In genomic region chr4:54402880-54403503, GRCh38 we compare ENCODE assay signal across 19 cellular contexts.
DNase-seq lines count a peak whose midpoint lies in the region; ATAC-seq, FAIRE-seq and TF ChIP-seq lines count a peak whose summit lies in the region.
"Had no signal": no experiment of that assay in that cellular context is flagged by ENCODE, and none has a peak within 500 bp of the region (broad histone marks: within the 10 kb centered on the region; RNA-seq: fewer than 3 reads in every experiment).

No MANE protein-coding gene starts in this region.

- intact Hi-C loops in IMR-90 (cut with micrococcal nuclease) = no loop called here

- H2BK120ac ChIP-seq in IMR-90 (ENCODE audit: low read depth, low read length) (no peak overlapping the region), H1 (replicated peaks; ENCODE audit: low read depth, low read length) (no peak overlapping the region), mesenchymal stem cell (ENCODE audit: low read depth, low read length) (no peak overlapping the region), mesendoderm (ENCODE audit: low read depth, low read length) (no peak overlapping the region)

- H3K79me2 ChIP-seq in H1 (ENCODE audit: control insufficient read depth in 1 of 2, insufficient read depth in 2 of 2, low read length in 2 of 2) (no peaks in the 10 kb centered on the region), mesendoderm (ENCODE audit: control insufficient read depth, insufficient read depth, low read length) (no peaks in the 10 kb centered on the region)

- H3K4me2 ChIP-seq in IMR-90 (ENCODE audit: low read depth, low read length) (no peak overlapping the region), H1 (ENCODE audit: insufficient read depth in 1 of 2, low read depth in 2 of 2, low read length in 2 of 2) (no peak overlapping the region), mesenchymal stem cell (ENCODE audit: low read length, poor library complexity, severe bottlenecking) (no peak overlapping the region), mesendoderm (ENCODE audit: low read length) (no peak overlapping the region)
- H3K4me2 ChIP-seq: BLaER1 treated with 17β-estradiol and CSF1 and Interleukin-3, amounts not matched to agents 10 nM and 100 nM had no signal

- H2AFZ ChIP-seq in IMR-90 (replicated peaks; ENCODE audit: low read length, poor library complexity) (peak overlapping the region; percentile 34), H1 (ENCODE audit: low read length) (peak overlapping the region; percentile 98; the same call in 1 of the 2 replicates), mesenchymal stem cell (ENCODE audit: low read depth, low read length) (no peak overlapping the region)
- H2AFZ ChIP-seq: GM23248 had no signal

- H3K4me1 ChIP-seq in IMR-90 (ENCODE audit: control insufficient read depth, insufficient read depth, low read length) = peaks cover 5% of the 10 kb centered on the region; the same call in 1 of the 2 replicates
- peaks cover 0 to 2% (median 0%) of the 10 kb centered on the region in 4 experiments; a peak in 3 of 7 replicates for H3K4me1 ChIP-seq in H1 (replicated peaks in 1 of 4; ENCODE audit: control insufficient read depth in 3 of 4, insufficient read depth in 4 of 4, low read length in 3 of 4)
- peaks cover 2% of the 10 kb centered on the region for H3K4me1 ChIP-seq in mesenchymal stem cell (ENCODE audit: control insufficient read depth, insufficient read depth, low read depth, low read length)
- no peaks in the 10 kb centered on the region for H3K4me1 ChIP-seq in mesendoderm (ENCODE audit: control insufficient read depth, low read depth, low read length)

- no peak overlapping the region for H3K18ac ChIP-seq in IMR-90 (ENCODE audit: low read depth, low read length)
- H3K18ac ChIP-seq in H1 (ENCODE audit: extremely low read depth, low read length) = no peak overlapping the region
- H3K18ac ChIP-seq in mesenchymal stem cell (ENCODE audit: low read depth in 1 of 2, low read length in 2 of 2) = no peak overlapping the region
- no peak overlapping the region for H3K18ac ChIP-seq in mesendoderm (ENCODE audit: low read length)

- no peak overlapping the region for H3K56ac ChIP-seq in IMR-90 (ENCODE audit: extremely low read depth, insufficient read depth, low read length)
- no peak overlapping the region for H3K56ac ChIP-seq in H1 (replicated peaks; ENCODE audit: insufficient read length, low read depth, low read length)
- H3K56ac ChIP-seq in mesendoderm (ENCODE audit: low read length) = no peak overlapping the region

- no peaks in the 10 kb centered on the region for H3K9me3 Mint-ChIP-seq in immature natural killer cell
- H3K9me3 Mint-ChIP-seq: CD8-positive, alpha-beta T cell had no signal

- H2BK12ac ChIP-seq in H1 (ENCODE audit: low read depth, low read length) = peak overlapping the region; percentile 72; the same call in 1 of the 2 replicates
- H2BK12ac ChIP-seq in mesenchymal stem cell (ENCODE audit: low read length in 2 of 2) = no peak overlapping the region

- 0 out of 2 replicates have a peak, but pooled peaks cover 4% of the 10 kb centered on the region for H3K9me1 ChIP-seq in IMR-90 (ENCODE audit: insufficient read depth, low read length)

- H4K5ac ChIP-seq in IMR-90 (ENCODE audit: low read depth, low read length) = no peak overlapping the region
- H4K5ac ChIP-seq in H1 (ENCODE audit: insufficient read length, low read depth, low read length) = no peak overlapping the region
- H4K5ac ChIP-seq in mesendoderm (ENCODE audit: low read length) = no peak overlapping the region

- no peaks in the 10 kb centered on the region for H3K36me3 Mint-ChIP-seq in immature natural killer cell
- H3K36me3 Mint-ChIP-seq: CD8-positive, alpha-beta T cell had no signal

- H3K27ac Mint-ChIP-seq in immature natural killer cell = no peak overlapping the region
- H3K27ac Mint-ChIP-seq: CD8-positive, alpha-beta T cell had no signal

- H2AK9ac ChIP-seq in IMR-90 (replicated peaks; ENCODE audit: low read depth, low read length, poor library complexity) = no peak overlapping the region

- TF ChIP-seq RAD21 in IMR-90 (IDR thresholded peaks at IDR 0.05; ENCODE audit: low read length) (no peak), H1 (IDR thresholded peaks at IDR 0.05 in 1 of 2, conservative IDR thresholded peaks at IDR 0.05 in 1 of 2; ENCODE audit: low read depth in 2 of 2, low read length in 2 of 2) (no peak)

- no TSS peak for BruUV-seq in IMR-90 (replicated peaks; lab: Mats Ljungman, UMichigan)

- H4K91ac ChIP-seq in IMR-90 (ENCODE audit: insufficient read depth, low read depth, low read length) (no peak overlapping the region), H1 (replicated peaks; ENCODE audit: insufficient read length, low read length) (no peak overlapping the region), mesenchymal stem cell (ENCODE audit: low read length) (no peak overlapping the region)

- H3K27me3 ChIP-seq in IMR-90 (ENCODE audit: control insufficient read depth, insufficient read depth, low read length) = peaks cover 9% of the 10 kb centered on the region
- H3K27me3 ChIP-seq in H1 (replicated peaks in 1 of 4; ENCODE audit: control insufficient read depth in 3 of 4, extremely low read depth in 1 of 4, insufficient read depth in 3 of 4, low read length in 3 of 4) = no peaks in the 10 kb centered on the region
- H3K27me3 ChIP-seq in mesenchymal stem cell (ENCODE audit: control insufficient read depth in 1 of 2, insufficient read depth in 1 of 2, low read length in 2 of 2) = peaks cover 0 to 5% of the 10 kb centered on the region in 2 experiments
- no peaks in the 10 kb centered on the region for H3K27me3 ChIP-seq in mesendoderm (ENCODE audit: insufficient read depth, low read length, poor library complexity)
- H3K27me3 ChIP-seq: BLaER1 treated with 17β-estradiol and CSF1 and Interleukin-3, amounts not matched to agents 10 nM and 100 nM had no signal

- POLR2A ChIA-PET in IMR-90 (lab: Charles Lee; ENCODE audit: unreplicated experiment) = no interaction called here
- POLR2A ChIA-PET in H1 (lab: Charles Lee; ENCODE audit: partially characterized antibody) = interaction anchor here (1.0 kb wide), 2 partner anchors 9 to 57 kb away, joined by 3 to 4 read pairs; no protein-coding TSS in a partner anchor

- in situ Hi-C loops in IMR-90 (cut with MboI; ENCODE audit: low sequenced_read_pairs) = no loop called here

- H4K20me1 ChIP-seq in IMR-90 (ENCODE audit: insufficient read depth, low read length) = no peaks in the 10 kb centered on the region
- H4K20me1 ChIP-seq in H1 (replicated peaks in 1 of 2; ENCODE audit: control insufficient read depth in 1 of 2, insufficient read depth in 2 of 2, low read length in 2 of 2) = no peaks in the 10 kb centered on the region
- H4K20me1 ChIP-seq: BLaER1 treated with 17β-estradiol and CSF1 and Interleukin-3, amounts not matched to agents 10 nM and 100 nM had no signal

- ATAC-seq in IMR-90 (ENCODE audit: low read depth) = no peak
- ATAC-seq: CD8-positive, alpha-beta T cell; Panc1; SK-N-SH treated with all-trans-retinoic acid at 6 μM for 48 hours had no signal

- TF ChIP-seq EP300 in H1 (IDR thresholded peaks at IDR 0.05; ENCODE audit: borderline replicate concordance in 1 of 2, low read depth in 2 of 2, low read length in 2 of 2) = no peak

- H2BK5ac ChIP-seq in IMR-90 (ENCODE audit: low read depth, low read length, poor library complexity, severe bottlenecking) = no peak overlapping the region
- H2BK5ac ChIP-seq in H1 (ENCODE audit: low read depth, low read length) = 0 out of 2 replicates have a peak overlapping the region, but pooled peaks have one; percentile 5
- H2BK5ac ChIP-seq in mesenchymal stem cell (ENCODE audit: low read depth, low read length, poor library complexity, severe bottlenecking) = no peak overlapping the region
- no peak overlapping the region for H2BK5ac ChIP-seq in mesendoderm (ENCODE audit: low read length)

- no peak for TF ChIP-seq CTCF in IMR-90 (conservative IDR thresholded peaks at IDR 0.05; ENCODE audit: low read depth, low read length)
- TF ChIP-seq CTCF in H1 (IDR thresholded peaks at IDR 0.05; ENCODE audit: control extremely low read depth in 1 of 3, insufficient read depth in 1 of 3, low read depth in 1 of 3, low read length in 3 of 3) = peak in 1 of 3 experiments; percentile 2; a peak in 1 of 4 replicates

- H3K9ac ChIP-seq in IMR-90 (ENCODE audit: low read depth, low read length) (no peak overlapping the region), H1 (replicated peaks in 1 of 4; ENCODE audit: extremely low read depth in 1 of 4, low read depth in 3 of 4, low read length in 3 of 4) (no peak overlapping the region), mesenchymal stem cell (ENCODE audit: low read length) (peak overlapping the region; percentile 13), mesendoderm (ENCODE audit: low read length) (no peak overlapping the region)
- H3K9ac ChIP-seq: BLaER1 treated with 17β-estradiol and CSF1 and Interleukin-3, amounts not matched to agents 10 nM and 100 nM; GM23248 had no signal

- no peaks in the 10 kb centered on the region for H3K79me1 ChIP-seq in IMR-90 (ENCODE audit: low read depth in 1 of 2, low read length in 2 of 2)
- H3K79me1 ChIP-seq in H1 (ENCODE audit: low read depth, low read length) = no peaks in the 10 kb centered on the region
- no peaks in the 10 kb centered on the region for H3K79me1 ChIP-seq in mesenchymal stem cell (replicated peaks; ENCODE audit: low read length, poor library complexity, severe bottlenecking)
- no peaks in the 10 kb centered on the region for H3K79me1 ChIP-seq in mesendoderm (ENCODE audit: low read length)

- H3K4me3 Mint-ChIP-seq in immature natural killer cell = no peak overlapping the region
- H3K4me3 Mint-ChIP-seq: CD8-positive, alpha-beta T cell had no signal

- H3K4ac ChIP-seq in IMR-90 (ENCODE audit: low read depth, low read length) (no peak overlapping the region), H1 (replicated peaks; ENCODE audit: insufficient read length, low read depth, low read length) (no peak overlapping the region), mesenchymal stem cell (ENCODE audit: low read depth in 1 of 2, low read length in 2 of 2) (no peak overlapping the region), mesendoderm (ENCODE audit: low read depth, low read length) (no peak overlapping the region)

- H3K23ac ChIP-seq in IMR-90 (ENCODE audit: low read depth, low read length) (no peak overlapping the region), H1 (ENCODE audit: insufficient read length) (no peak overlapping the region), mesenchymal stem cell (ENCODE audit: low read length in 2 of 2) (no peak overlapping the region), mesendoderm (ENCODE audit: low read length) (no peak overlapping the region)

- WGBS in IMR-90 (ENCODE audit: extremely low coverage in 2 of 2, insufficient read length in 1 of 2), 2 experiments = 76% methylated on average over 14 of the region's 15 CpGs; no CpG with 5 or more reads in 1 of the 2 experiments
- 84% methylated on average over 7 of the region's 15 CpGs; no CpG with 5 or more reads in 1 of the 2 experiments for WGBS in H1 (ENCODE audit: extremely low coverage in 1 of 2, insufficient coverage in 1 of 2, insufficient read length in 1 of 2, insufficient replicate concordance in 2 of 2, low coverage in 1 of 2, low lambda C conversion rate in 2 of 2, missing lambda C conversion rate in 1 of 2), 2 experiments
- WGBS in mesenchymal stem cell = 87% methylated on average over 15 of the region's 15 CpGs
- no CpG with 5 or more reads among the region's 15 CpGs for WGBS in mesendoderm (ENCODE audit: extremely low coverage, insufficient coverage, low lambda C conversion rate)

- CTCF ChIA-PET in IMR-90 (lab: Yijun Ruan, JAX) (no interaction called here), H1 (lab: Charles Lee; ENCODE audit: partially characterized antibody) (no interaction called here)

- H2BK15ac ChIP-seq in IMR-90 (ENCODE audit: low read depth, low read length) = no peak overlapping the region
- no peak overlapping the region for H2BK15ac ChIP-seq in H1 (ENCODE audit: low read length)
- no peak overlapping the region for H2BK15ac ChIP-seq in mesenchymal stem cell (ENCODE audit: low read depth, poor library complexity, severe bottlenecking)
- H2BK15ac ChIP-seq in mesendoderm (replicated peaks; ENCODE audit: low read depth) = no peak overlapping the region

- H3K4me1 Mint-ChIP-seq in immature natural killer cell = no peaks in the 10 kb centered on the region

- H3K27me3 Mint-ChIP-seq in immature natural killer cell (ENCODE audit: low read depth in 3 of 3) = peaks cover 0 to 6% (median 5%) of the 10 kb centered on the region in 3 donors

- H3K23me2 ChIP-seq in H1 (ENCODE audit: low read depth, low read length) = no peaks in the 10 kb centered on the region

- H2BK20ac ChIP-seq in IMR-90 (ENCODE audit: low read depth, low read length) (no peak overlapping the region), H1 (ENCODE audit: low read length) (no peak overlapping the region)

- H3K9me3 ChIP-seq in IMR-90 (ENCODE audit: control insufficient read depth, insufficient read depth, low read length) (no peaks in the 10 kb centered on the region), H1 (ENCODE audit: insufficient read depth in 2 of 2, low read depth in 1 of 2, low read length in 1 of 2) (no peaks in the 10 kb centered on the region), mesenchymal stem cell (ENCODE audit: control insufficient read depth, low read length) (no peaks in the 10 kb centered on the region)
- H3K9me3 ChIP-seq: BLaER1 treated with 17β-estradiol and CSF1 and Interleukin-3, amounts not matched to agents 10 nM and 100 nM had no signal

- FAIRE-seq in H1 (lab: Jason Lieb, UNC) = no peak
- FAIRE-seq: GM12891 had no signal

- H2AK5ac ChIP-seq in IMR-90 (ENCODE audit: low read depth, low read length) (no peak overlapping the region), H1 (ENCODE audit: low read depth, low read length) (no peak overlapping the region), mesenchymal stem cell (ENCODE audit: low read length, severe bottlenecking) (no peak overlapping the region), mesendoderm (ENCODE audit: low read length) (no peak overlapping the region)

- DNase-seq in IMR-90 = no peak
- DNase-seq in H1 (ENCODE audit: low read depth in 1 of 2, low spot score in 2 of 2) = no peak
- no peak for DNase-seq in mesenchymal stem cell
- peak in 14 of 49 donors; percentile 1 to 30 (median 6) for DNase-seq in substantia nigra (lab: John Stamatoyannopoulos, UW)
- no peak for DNase-seq in immature natural killer cell
- DNase-seq in mesendoderm = no peak
- no peak for DNase-seq in NCI-H524 treated with DMSO at 0.1 percent for 48 hours (lab: John Stamatoyannopoulos, UW)
- DNase-seq: CD8-positive, alpha-beta T cell; DND-41; GM23248; Kasumi-1; NCI-H187; NCI-H2107; NCI-H748 treated with DMSO at 0.1 percent for 48 hours; NK-92 treated with Interleukin-12 subunit alpha and Interleukin-12 subunit beta, amount 100 ng/mL, for 24 hours had no signal

- H3K4me3 ChIP-seq in IMR-90 (ENCODE audit: insufficient read depth, low read depth, low read length) = no peak overlapping the region
- H3K4me3 ChIP-seq in H1 (ENCODE audit: extremely low read depth in 1 of 4, insufficient read depth in 2 of 4, low read depth in 3 of 4, low read length in 4 of 4) = no peak overlapping the region
- peak overlapping the region in 1 of 2 experiments; percentile 1 for H3K4me3 ChIP-seq in mesenchymal stem cell (ENCODE audit: insufficient read depth in 1 of 2, low read depth in 1 of 2, low read length in 2 of 2)
- H3K4me3 ChIP-seq in mesendoderm (ENCODE audit: low read length) = no peak overlapping the region
- H3K4me3 ChIP-seq: BLaER1 treated with 17β-estradiol and CSF1 and Interleukin-3, amounts not matched to agents 10 nM and 100 nM; GM23248 had no signal

- H4K8ac ChIP-seq in IMR-90 (ENCODE audit: low read depth in 2 of 2, low read length in 2 of 2) (no peak overlapping the region), H1 (ENCODE audit: extremely low read depth, insufficient read depth, low read length) (no peak overlapping the region), mesenchymal stem cell (ENCODE audit: low read length) (no peak overlapping the region), mesendoderm (ENCODE audit: low read depth, low read length) (no peak overlapping the region)

- H3K27ac ChIP-seq in IMR-90 (ENCODE audit: insufficient read depth, low read length) (no peak overlapping the region), H1 (ENCODE audit: low read depth, low read length) (no peak overlapping the region; the same call in 1 of the 2 replicates), mesenchymal stem cell (ENCODE audit: low read length, poor library complexity, severe bottlenecking) (no peak overlapping the region), substantia nigra (ENCODE audit: low read depth, low read length, poor library complexity, severe bottlenecking) (peak overlapping the region; percentile 51), mesendoderm (ENCODE audit: low read depth, low read length) (no peak overlapping the region)
- H3K27ac ChIP-seq: BLaER1 treated with 17β-estradiol and CSF1 and Interleukin-3, amounts not matched to agents 10 nM and 100 nM; GM23248 had no signal

- dilution Hi-C loops in IMR-90 (cut with HindIII; ENCODE audit: low sequenced_read_pairs, unreplicated experiment) = no loop called here

- TF ChIP-seq POLR2A in IMR-90 (IDR thresholded peaks at IDR 0.05; ENCODE audit: low read depth, low read length) (no peak), H1 (IDR thresholded peaks at IDR 0.05; ENCODE audit: control extremely low read depth in 1 of 2, low read depth in 2 of 2, low read length in 2 of 2) (no peak)

- no peaks in the 10 kb centered on the region for H3K36me3 ChIP-seq in IMR-90 (ENCODE audit: control insufficient read depth, insufficient read depth, low read length)
- H3K36me3 ChIP-seq in H1 (ENCODE audit: control insufficient read depth in 2 of 4, insufficient read depth in 4 of 4, low read length in 3 of 4) = no peaks in the 10 kb centered on the region
- no peaks in the 10 kb centered on the region for H3K36me3 ChIP-seq in mesenchymal stem cell (ENCODE audit: control insufficient read depth in 1 of 2, insufficient read depth in 2 of 2, low read depth in 1 of 2, low read length in 2 of 2)
- no peaks in the 10 kb centered on the region for H3K36me3 ChIP-seq in mesendoderm (ENCODE audit: control insufficient read depth, insufficient read depth, low read length)
- H3K36me3 ChIP-seq: BLaER1 treated with 17β-estradiol and CSF1 and Interleukin-3, amounts not matched to agents 10 nM and 100 nM had no signal

- H3K14ac ChIP-seq in IMR-90 (replicated peaks; ENCODE audit: low read depth, low read length) (no peak overlapping the region), H1 (ENCODE audit: insufficient read length) (no peak overlapping the region), mesenchymal stem cell (ENCODE audit: low read length in 2 of 2) (no peak overlapping the region)
